Comparison of ENCODE assay signal across 8 cellular contexts in the genomic region with DNA sequence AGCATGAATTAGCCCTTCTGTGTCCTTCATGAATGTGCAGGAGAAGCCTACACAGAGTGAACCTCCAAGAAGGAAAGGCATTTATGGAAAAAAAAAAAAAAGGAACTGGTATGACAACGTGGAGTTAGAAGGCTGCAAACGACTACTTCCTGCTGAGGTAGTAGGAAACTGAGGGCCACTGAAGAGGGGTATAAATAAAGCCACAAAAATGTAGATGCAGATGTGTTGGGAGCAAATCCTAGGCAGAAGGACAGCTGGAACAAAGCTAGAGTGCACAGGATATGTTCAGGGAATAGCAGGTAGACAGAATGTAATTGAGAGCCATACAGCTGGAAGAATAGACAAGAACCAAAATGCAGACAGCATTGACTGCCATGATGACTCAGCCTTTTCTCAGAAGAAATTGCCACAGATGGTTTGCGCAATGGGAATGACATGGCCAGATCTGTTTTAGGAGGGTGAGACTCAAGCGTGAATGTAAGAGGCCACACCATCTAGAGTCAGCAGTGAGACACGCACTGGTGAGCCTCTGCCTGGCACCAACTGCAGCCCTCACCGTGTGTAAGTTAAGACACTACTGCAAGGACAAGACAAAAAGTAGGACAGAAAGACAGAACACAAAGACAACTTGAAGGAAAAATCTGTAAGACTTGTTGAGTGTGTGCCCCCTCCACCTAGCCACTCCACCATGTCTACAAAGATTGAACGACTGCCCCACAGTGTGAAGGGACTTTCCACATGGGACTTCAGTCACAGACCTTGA.
DNase-seq lines count a peak whose midpoint lies in the region; ATAC-seq and TF ChIP-seq lines count a peak whose summit lies in the region.

No MANE protein-coding gene starts in this region.

- no peak for TF ChIP-seq CTCF in endothelial cell (IDR thresholded peaks at IDR 0.05; ENCODE audit: unreplicated experiment)

- no peak for ATAC-seq in GM18517 (IDR thresholded peaks at IDR 0.05; ENCODE audit: unreplicated experiment)

- peak; percentile 42 for DNase-seq in stimulated activated CD4-positive, alpha-beta T cell treated with anti-CD3 and anti-CD28 coated beads, Interleukin-1b, Interleukin-23, amount 100 ng/mL, for 48 hours
- DNase-seq in stimulated activated CD4-positive, alpha-beta T cell treated with anti-CD3 and anti-CD28 coated beads, Interleukin-4, amount 100 ng/mL, for 1 hour, result no peak
- DNase-seq in RKO (ENCODE audit: low spot score) (peak; percentile 92), endothelial cell (ENCODE audit: low spot score) (no peak), mucosa of gallbladder (ENCODE audit: low spot score) (peak; percentile 56), NCI-H1694 (lab: John Stamatoyannopoulos, UW) (no peak), HuH-7.5 (ENCODE audit: low spot score) (no peak)

- H3K4me3 Mint-ChIP-seq in endothelial cell (ENCODE audit: unreplicated experiment), result peak overlapping the region; percentile 3

- H3K9me3 Mint-ChIP-seq in endothelial cell (ENCODE audit: unreplicated experiment), result no peaks in the 10 kb centered on the region

- peaks cover 29% of the 10 kb centered on the region for H3K4me1 Mint-ChIP-seq in endothelial cell (ENCODE audit: unreplicated experiment)

- peak overlapping the region; percentile 84 for H3K27ac Mint-ChIP-seq in endothelial cell (ENCODE audit: unreplicated experiment)

- peaks cover 2% of the 10 kb centered on the region for H3K27me3 Mint-ChIP-seq in endothelial cell (ENCODE audit: unreplicated experiment)

- peaks cover 9% of the 10 kb centered on the region for H3K36me3 Mint-ChIP-seq in endothelial cell (ENCODE audit: low read depth, unreplicated experiment)

Comparison
In these comparisons a context has a peak if more than half of its experiments do, and no peak if none do; other contexts are left out.
1. DNase-seq: peak in stimulated activated CD4-positive, alpha-beta T cell treated with anti-CD3 and anti-CD28 coated beads, Interleukin-1b, Interleukin-23, amount 100 ng/mL, for 48 hours (single experiment), RKO (single experiment) and mucosa of gallbladder (single experiment); none in stimulated activated CD4-positive, alpha-beta T cell treated with anti-CD3 and anti-CD28 coated beads, Interleukin-4, amount 100 ng/mL, for 1 hour (single experiment), endothelial cell (single experiment), NCI-H1694 (single experiment) and HuH-7.5 (single experiment).